In genomic region chr12:42756841-42757661, GRCh38 we compare ENCODE assay signal across 10 cellular contexts.
A peak's percentile ranks its signal among the peaks of the same experiment; 100 is the strongest.
DNase-seq lines count a peak whose midpoint lies in the region; ATAC-seq, FAIRE-seq and TF ChIP-seq lines count a peak whose summit lies in the region.
"Had no signal": no experiment of that assay in that cellular context is flagged by ENCODE, and none has a peak within 500 bp of the region (broad histone marks: within the 10 kb centered on the region; RNA-seq: fewer than 3 reads in every experiment).

No MANE protein-coding gene starts in this region.

- H3K9me3 ChIP-seq in cardiac muscle cell (ENCODE audit: low read depth): no peaks in the 10 kb centered on the region
- no peaks in the 10 kb centered on the region for H3K9me3 ChIP-seq in heart right ventricle
- H3K9me3 ChIP-seq: heart left ventricle had no signal

- 78% methylated on average over 11 of the region's 11 CpGs for WGBS in heart right ventricle, 2 donors

- H3K27ac ChIP-seq in cardiac muscle cell: no peak overlapping the region
- no peak overlapping the region for H3K27ac ChIP-seq in heart right ventricle
- H3K27ac ChIP-seq: heart left ventricle had no signal

- H3K4me3 ChIP-seq in cardiac muscle cell (no peak overlapping the region), heart right ventricle (no peak overlapping the region)
- H3K4me3 ChIP-seq: heart left ventricle had no signal

- peaks cover 3% of the 10 kb centered on the region for H3K4me1 ChIP-seq in cardiac muscle cell (ENCODE audit: low read depth)
- peaks cover 3 to 22% (median 13%) of the 10 kb centered on the region in 9 donors for H3K4me1 ChIP-seq in heart right ventricle

- intact Hi-C loops in heart right ventricle (cut with DNase I): no loop called here

- H3K36me3 ChIP-seq in cardiac muscle cell (no peaks in the 10 kb centered on the region), heart right ventricle (no peaks in the 10 kb centered on the region)
- H3K36me3 ChIP-seq: heart left ventricle had no signal

- H3K27me3 ChIP-seq in cardiac muscle cell: no peaks in the 10 kb centered on the region
- no peaks in the 10 kb centered on the region for H3K27me3 ChIP-seq in heart right ventricle
- H3K27me3 ChIP-seq: heart left ventricle had no signal

- DNase-seq in cardiac muscle cell (ENCODE audit: low read depth in 1 of 2, low spot score in 1 of 2): peak; percentile 19 to 88
- DNase-seq in heart right ventricle: no peak
- peak; percentile 99 for DNase-seq in RCC 7860 (ENCODE audit: low spot score)
- DNase-seq in hepatic stellate cell (ENCODE audit: low spot score): peak; percentile 29
- no peak for DNase-seq in HuH-7 (ENCODE audit: low spot score)
- DNase-seq in epidermal melanocyte (ENCODE audit: insufficient read length, low spot score): no peak
- DNase-seq in DMS 273 (lab: John Stamatoyannopoulos, UW; ENCODE audit: unreplicated experiment): no peak
- DNase-seq: AML-193, heart left ventricle had no signal

- TF ChIP-seq CTCF in cardiac muscle cell (IDR thresholded peaks at IDR 0.05; ENCODE audit: low read depth, low read length) (no peak), heart right ventricle (IDR thresholded peaks at IDR 0.05) (no peak)

- FAIRE-seq in RCC 7860 (lab: Jason Lieb, UNC): peak; percentile 98

- ATAC-seq in heart right ventricle: no peak
- no peak for ATAC-seq in HG03571 (IDR thresholded peaks at IDR 0.05; ENCODE audit: unreplicated experiment)
- ATAC-seq: heart left ventricle had no signal

Comparison
In these comparisons a context has a peak if more than half of its experiments do, and no peak if none do; other contexts are left out.
1. DNase-seq: peak in cardiac muscle cell (2 of 2), RCC 7860 (single experiment) and hepatic stellate cell (single experiment); none in heart right ventricle (0 of 2), HuH-7 (single experiment), epidermal melanocyte (single experiment) and DMS 273 (single experiment).